In the genomic region with DNA sequence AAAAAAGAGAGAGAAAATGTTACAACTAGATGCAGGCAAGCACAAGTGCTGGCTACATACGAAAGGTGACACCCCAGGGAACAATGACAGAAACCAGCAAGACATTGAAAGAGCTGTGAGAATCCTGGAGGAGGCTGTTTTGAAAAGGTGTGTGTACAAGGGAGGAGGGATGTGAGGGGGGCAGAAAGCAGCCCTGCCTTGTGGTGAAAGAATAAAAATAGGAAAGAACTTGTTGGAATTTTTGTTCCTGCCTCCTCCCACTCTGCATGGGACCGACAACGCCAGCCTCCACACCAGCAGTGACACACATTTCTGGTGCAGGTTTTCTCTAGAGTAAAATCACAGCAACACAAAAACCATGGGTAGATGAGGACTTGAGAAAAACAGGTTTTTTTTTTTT, we compare ENCODE assay signal across 3 cellular contexts.
TF ChIP-seq lines count a peak whose summit lies in the region.

No MANE protein-coding gene starts in this region.

TF ChIP-seq in SK-N-SH, 30 proteins besides CTCF, POLR2A, EP300 and RAD21:
- no peak for TF ChIP-seq JUND (IDR thresholded peaks at IDR 0.05)
- no peak for TF ChIP-seq IRF3 (IDR thresholded peaks at IDR 0.05; ENCODE audit: low read depth, low read length)
- TF ChIP-seq, protein P1, sequence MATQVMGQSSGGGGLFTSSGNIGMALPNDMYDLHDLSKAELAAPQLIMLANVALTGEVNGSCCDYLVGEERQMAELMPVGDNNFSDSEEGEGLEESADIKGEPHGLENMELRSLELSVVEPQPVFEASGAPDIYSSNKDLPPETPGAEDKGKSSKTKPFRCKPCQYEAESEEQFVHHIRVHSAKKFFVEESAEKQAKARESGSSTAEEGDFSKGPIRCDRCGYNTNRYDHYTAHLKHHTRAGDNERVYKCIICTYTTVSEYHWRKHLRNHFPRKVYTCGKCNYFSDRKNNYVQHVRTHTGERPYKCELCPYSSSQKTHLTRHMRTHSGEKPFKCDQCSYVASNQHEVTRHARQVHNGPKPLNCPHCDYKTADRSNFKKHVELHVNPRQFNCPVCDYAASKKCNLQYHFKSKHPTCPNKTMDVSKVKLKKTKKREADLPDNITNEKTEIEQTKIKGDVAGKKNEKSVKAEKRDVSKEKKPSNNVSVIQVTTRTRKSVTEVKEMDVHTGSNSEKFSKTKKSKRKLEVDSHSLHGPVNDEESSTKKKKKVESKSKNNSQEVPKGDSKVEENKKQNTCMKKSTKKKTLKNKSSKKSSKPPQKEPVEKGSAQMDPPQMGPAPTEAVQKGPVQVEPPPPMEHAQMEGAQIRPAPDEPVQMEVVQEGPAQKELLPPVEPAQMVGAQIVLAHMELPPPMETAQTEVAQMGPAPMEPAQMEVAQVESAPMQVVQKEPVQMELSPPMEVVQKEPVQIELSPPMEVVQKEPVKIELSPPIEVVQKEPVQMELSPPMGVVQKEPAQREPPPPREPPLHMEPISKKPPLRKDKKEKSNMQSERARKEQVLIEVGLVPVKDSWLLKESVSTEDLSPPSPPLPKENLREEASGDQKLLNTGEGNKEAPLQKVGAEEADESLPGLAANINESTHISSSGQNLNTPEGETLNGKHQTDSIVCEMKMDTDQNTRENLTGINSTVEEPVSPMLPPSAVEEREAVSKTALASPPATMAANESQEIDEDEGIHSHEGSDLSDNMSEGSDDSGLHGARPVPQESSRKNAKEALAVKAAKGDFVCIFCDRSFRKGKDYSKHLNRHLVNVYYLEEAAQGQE (IDR thresholded peaks at IDR 0.05; ENCODE audit: low read depth, low read length), result no peak
- TF ChIP-seq RFX5 (IDR thresholded peaks at IDR 0.05; ENCODE audit: low read length), result no peak
- TF ChIP-seq POLR2AphosphoS5 (IDR thresholded peaks at IDR 0.05; ENCODE audit: low read depth, low read length), result no peak
- TF ChIP-seq ZBTB33 (IDR thresholded peaks at IDR 0.05; ENCODE audit: borderline replicate concordance, low read depth), result no peak
- no peak for TF ChIP-seq MXI1 (IDR thresholded peaks at IDR 0.05; ENCODE audit: low read depth, low read length)
- TF ChIP-seq NRF1 (IDR thresholded peaks at IDR 0.05; ENCODE audit: low read depth, low read length), result no peak
- TF ChIP-seq NFIC (IDR thresholded peaks at IDR 0.05; ENCODE audit: borderline replicate concordance), result no peak
- TF ChIP-seq RCOR1 (IDR thresholded peaks at IDR 0.05; ENCODE audit: low read length), result no peak

TF ChIP-seq in SK-N-SH treated with all-trans-retinoic acid at 6 μM for 48 hours, 23 proteins besides CTCF, POLR2A, EP300 and RAD21:
- TF ChIP-seq ARNTL (CRISPR knock-in tag; IDR thresholded peaks at IDR 0.05; ENCODE audit: borderline replicate concordance, low read depth) (no peak), ZC3H10 (CRISPR knock-in tag; IDR thresholded peaks at IDR 0.05) (no peak)

TF ChIP-seq in WTC11, 78 proteins besides CTCF, POLR2A, EP300 and RAD21:
- TF ChIP-seq RELA (CRISPR knock-in tag; IDR thresholded peaks at IDR 0.05; ENCODE audit: borderline replicate concordance) (no peak), ZSCAN18 (CRISPR knock-in tag; IDR thresholded peaks at IDR 0.05) (no peak), HMGXB4 (CRISPR knock-in tag; IDR thresholded peaks at IDR 0.05) (no peak), MYBL2 (CRISPR knock-in tag; IDR thresholded peaks at IDR 0.05) (no peak), FOXP1 (CRISPR knock-in tag; IDR thresholded peaks at IDR 0.05; ENCODE audit: borderline replicate concordance) (no peak), HMGA2 (CRISPR knock-in tag; IDR thresholded peaks at IDR 0.05) (no peak), ZBTB21 (CRISPR knock-in tag; IDR thresholded peaks at IDR 0.05; ENCODE audit: borderline replicate concordance) (no peak), RORB (CRISPR knock-in tag; IDR thresholded peaks at IDR 0.05) (no peak), ZNF219 (CRISPR knock-in tag; IDR thresholded peaks at IDR 0.05; ENCODE audit: borderline replicate concordance) (no peak), ATF1 (CRISPR knock-in tag; IDR thresholded peaks at IDR 0.05) (no peak)
- TF ChIP-seq, protein P2, sequence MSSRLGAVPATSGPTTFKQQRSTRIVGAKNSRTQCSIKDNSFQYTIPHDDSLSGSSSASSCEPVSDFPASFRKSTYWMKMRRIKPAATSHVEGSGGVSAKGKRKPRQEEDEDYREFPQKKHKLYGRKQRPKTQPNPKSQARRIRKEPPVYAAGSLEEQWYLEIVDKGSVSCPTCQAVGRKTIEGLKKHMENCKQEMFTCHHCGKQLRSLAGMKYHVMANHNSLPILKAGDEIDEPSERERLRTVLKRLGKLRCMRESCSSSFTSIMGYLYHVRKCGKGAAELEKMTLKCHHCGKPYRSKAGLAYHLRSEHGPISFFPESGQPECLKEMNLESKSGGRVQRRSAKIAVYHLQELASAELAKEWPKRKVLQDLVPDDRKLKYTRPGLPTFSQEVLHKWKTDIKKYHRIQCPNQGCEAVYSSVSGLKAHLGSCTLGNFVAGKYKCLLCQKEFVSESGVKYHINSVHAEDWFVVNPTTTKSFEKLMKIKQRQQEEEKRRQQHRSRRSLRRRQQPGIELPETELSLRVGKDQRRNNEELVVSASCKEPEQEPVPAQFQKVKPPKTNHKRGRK (CRISPR knock-in tag; IDR thresholded peaks at IDR 0.05; ENCODE audit: borderline replicate concordance), result no peak
TF ChIP-seq in WTC11: peak in this region for 0.
